11 cellular contexts compared by ENCODE assay signal in genomic region chr2:8606649-8607550, GRCh38.
DNase-seq lines count a peak whose midpoint lies in the region; ATAC-seq and TF ChIP-seq lines count a peak whose summit lies in the region.
"Had no signal": no experiment of that assay in that cellular context is flagged by ENCODE, and none has a peak within 500 bp of the region (broad histone marks: within the 10 kb centered on the region; RNA-seq: fewer than 3 reads in every experiment).

No MANE protein-coding gene starts in this region.

- 85% methylated on average over 20 of the region's 20 CpGs for WGBS in hepatocyte (ENCODE audit: low lambda C conversion rate, missing lambda C conversion rate)

- H3K9me3 ChIP-seq in lower lobe of right lung (no peaks in the 10 kb centered on the region), hepatocyte (ENCODE audit: low read depth) (no peaks in the 10 kb centered on the region)
- H3K9me3 ChIP-seq: adrenal gland had no signal

- no peak overlapping the region for H3K4me2 ChIP-seq in hepatocyte

- H3K27me3 Mint-ChIP-seq in progenitor cell of endocrine pancreas, result no peaks in the 10 kb centered on the region

- peaks cover 36% of the 10 kb centered on the region for H3K4me1 Mint-ChIP-seq in progenitor cell of endocrine pancreas (ENCODE audit: low read depth)

- H3K36me3 ChIP-seq in lower lobe of right lung (no peaks in the 10 kb centered on the region), hepatocyte (replicated peaks; ENCODE audit: insufficient read depth, low read depth) (no peaks in the 10 kb centered on the region)
- H3K36me3 ChIP-seq: adrenal gland had no signal

- H3K27me3 ChIP-seq in lower lobe of right lung (ENCODE audit: low read depth) (no peaks in the 10 kb centered on the region), hepatocyte (no peaks in the 10 kb centered on the region)
- H3K27me3 ChIP-seq: adrenal gland had no signal

- H3K4me1 ChIP-seq in lower lobe of right lung (no peaks in the 10 kb centered on the region), hepatocyte (ENCODE audit: insufficient read depth) (peaks cover 28% of the 10 kb centered on the region)
- H3K4me1 ChIP-seq: adrenal gland had no signal

- no peaks in the 10 kb centered on the region for H3K79me2 ChIP-seq in hepatocyte

- H4K20me1 ChIP-seq in hepatocyte (ENCODE audit: insufficient read depth, poor library complexity, severe bottlenecking), result no peaks in the 10 kb centered on the region

- DNase-seq in lower lobe of right lung, result peak; percentile 21
- DNase-seq in effector CD8-positive, alpha-beta T cell (lab: John Stamatoyannopoulos, UW), result no peak
- no peak for DNase-seq in hepatocyte (ENCODE audit: low spot score)
- no peak for DNase-seq in progenitor cell of endocrine pancreas (ENCODE audit: low spot score, unreplicated experiment)
- no peak for DNase-seq in NK-92 (lab: John Stamatoyannopoulos, UW; ENCODE audit: unreplicated experiment)
- DNase-seq: adrenal gland, NCI-H82 had no signal

- no peaks in the 10 kb centered on the region for H3K9me2 ChIP-seq in hepatocyte (replicated peaks; ENCODE audit: insufficient read depth)

- ATAC-seq in GM18907 (IDR thresholded peaks at IDR 0.05; ENCODE audit: unreplicated experiment) (peak; percentile 31), GM21529 (IDR thresholded peaks at IDR 0.05; ENCODE audit: unreplicated experiment) (peak; percentile 16), HG03175 (IDR thresholded peaks at IDR 0.05; ENCODE audit: unreplicated experiment) (peak; percentile 12), lower lobe of right lung (no peak)

- H3K4me3 Mint-ChIP-seq in progenitor cell of endocrine pancreas (ENCODE audit: low read depth), result no peak overlapping the region

- peaks cover 2% of the 10 kb centered on the region for H3K36me3 Mint-ChIP-seq in progenitor cell of endocrine pancreas (ENCODE audit: insufficient read depth)

- H2AFZ ChIP-seq in hepatocyte, result no peak overlapping the region

- H3K27ac ChIP-seq in lower lobe of right lung (no peak overlapping the region), hepatocyte (no peak overlapping the region)
- H3K27ac ChIP-seq: adrenal gland, skin epidermis had no signal

- H3K9me3 Mint-ChIP-seq in progenitor cell of endocrine pancreas (ENCODE audit: low read depth), result peaks cover 11% of the 10 kb centered on the region

- intact Hi-C loops in lower lobe of right lung (cut with DNase I), result no loop called here

- H3K4me3 ChIP-seq in lower lobe of right lung (no peak overlapping the region), hepatocyte (no peak overlapping the region)
- H3K4me3 ChIP-seq: adrenal gland, skin epidermis had no signal

- TF ChIP-seq CTCF in lower lobe of right lung (IDR thresholded peaks at IDR 0.05) (no peak), hepatocyte (IDR thresholded peaks at IDR 0.05; ENCODE audit: poor library complexity) (no peak), progenitor cell of endocrine pancreas (IDR thresholded peaks at IDR 0.05; ENCODE audit: unreplicated experiment) (no peak)

- no peak overlapping the region for H3K27ac Mint-ChIP-seq in progenitor cell of endocrine pancreas

Comparison
In these comparisons a context has a peak if more than half of its experiments do, and no peak if none do; other contexts are left out.
1. ATAC-seq: peak in GM18907 (single experiment), GM21529 (single experiment) and HG03175 (single experiment); none in lower lobe of right lung (0 of 2).